Comparison of ENCODE assay signal across 1 cellular context in genomic region chr5:124996764-124997077, GRCh38.
A peak's percentile ranks its signal among the peaks of the same experiment; 100 is the strongest.
TF ChIP-seq lines count a peak whose summit lies in the region.

No MANE protein-coding gene starts in this region.

TF ChIP-seq in GM23338, 12 proteins besides CTCF, POLR2A, EP300 and RAD21 (continued from another document):
- TF ChIP-seq CREB1 (CRISPR knock-in tag; IDR thresholded peaks at IDR 0.05; ENCODE audit: low read depth) (0 out of 2 replicates have a peak, but pooled peaks have one; percentile 5), NANOG (IDR thresholded peaks at IDR 0.05; ENCODE audit: borderline replicate concordance) (peak; percentile 30; the same call in 1 of the 2 replicates)
TF ChIP-seq in GM23338: peak in this region for 2.
